Comparison of ENCODE assay signal across 1 cellular context in the genomic region with DNA sequence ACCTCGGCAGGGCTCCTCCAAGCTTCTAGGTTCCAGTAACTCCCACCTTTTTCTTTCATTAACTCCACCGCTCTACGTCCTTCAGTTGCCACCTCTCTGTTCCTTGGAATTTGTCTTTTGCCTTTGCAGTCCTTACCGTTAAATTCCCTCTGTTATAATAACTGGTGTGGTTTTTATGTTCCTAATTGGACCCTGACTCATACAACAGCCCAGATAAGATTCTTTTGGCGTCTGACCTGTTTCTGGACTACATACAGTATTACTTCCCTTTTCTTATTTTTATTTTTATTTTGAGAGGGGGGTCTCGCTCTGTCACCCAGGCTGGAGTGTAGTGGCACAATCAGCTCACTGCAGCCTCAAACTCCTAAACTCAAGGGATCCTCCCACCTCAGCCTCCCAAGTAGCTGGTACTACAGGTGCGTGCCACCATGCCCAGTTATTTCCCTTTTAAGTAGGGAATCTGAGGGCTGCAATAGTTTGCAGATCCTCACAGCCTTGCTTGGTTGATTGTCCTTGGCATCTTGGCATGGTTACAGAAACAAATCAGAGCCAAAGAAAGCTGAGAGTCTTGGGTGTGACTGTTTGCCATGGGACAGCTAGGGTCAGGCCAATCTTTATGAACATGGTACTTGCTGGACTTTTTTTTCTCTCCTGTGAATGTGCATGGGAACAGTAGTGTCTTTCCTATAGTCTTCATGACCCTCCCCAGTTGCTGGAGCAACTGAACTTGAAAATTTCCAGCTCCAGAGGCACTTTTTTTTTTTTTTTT.
TF ChIP-seq lines count a peak whose summit lies in the region.

No MANE protein-coding gene starts in this region.

TF ChIP-seq in liver, 16 proteins besides CTCF, POLR2A, EP300 and RAD21:
- no peak for TF ChIP-seq SP1 (IDR thresholded peaks at IDR 0.05)
- no peak for TF ChIP-seq HNF4A (conservative IDR thresholded peaks at IDR 0.05)
